10 cellular contexts compared by ENCODE assay signal in genomic region chr1:184483101-184483813, GRCh38.
DNase-seq lines count a peak whose midpoint lies in the region; ATAC-seq and TF ChIP-seq lines count a peak whose summit lies in the region.
"Had no signal": no experiment of that assay in that cellular context is flagged by ENCODE, and none has a peak within 500 bp of the region (broad histone marks: within the 10 kb centered on the region; RNA-seq: fewer than 3 reads in every experiment).

No MANE protein-coding gene starts in this region.

- no peaks in the 10 kb centered on the region for H3K27me3 ChIP-seq in IMR-90 (ENCODE audit: control insufficient read depth, insufficient read depth, low read length)
- no peaks in the 10 kb centered on the region for H3K27me3 ChIP-seq in iPS-20b (ENCODE audit: insufficient read depth, low read length)
- H3K27me3 ChIP-seq in suprapubic skin = no peaks in the 10 kb centered on the region

- CTCF ChIA-PET in IMR-90 (lab: Yijun Ruan, JAX) = interaction anchor here (0.6 to 1.5 kb wide), 2 partner anchors 108 to 181 kb away, joined by 3 to 4 read pairs; no protein-coding TSS in a partner anchor

- WGBS in IMR-90 (ENCODE audit: extremely low coverage in 2 of 2, insufficient read length in 1 of 2), 2 experiments = no CpG with 5 or more reads among the region's 3 CpGs
- WGBS in suprapubic skin = 49% methylated on average over 3 of the region's 3 CpGs

- dilution Hi-C loops in IMR-90 (cut with HindIII; ENCODE audit: low sequenced_read_pairs, unreplicated experiment) = no loop called here

- no TSS peak for BruUV-seq in IMR-90 (replicated peaks; lab: Mats Ljungman, UMichigan)

- DNase-seq in IMR-90 = peak; percentile 83
- peak; percentile 81 for DNase-seq in amniotic epithelial cell (ENCODE audit: low read depth)
- DNase-seq in suprapubic skin (ENCODE audit: low spot score in 2 of 2) = no peak
- no peak for DNase-seq in activated effector memory CD4-positive, alpha-beta T cell treated with Interleukin-2 at 50 U/mL for 16 hours
- no peak for DNase-seq in activated T-cell treated with anti-CD3 and anti-CD28 coated beads, Interleukin-2, amount 50 U/mL, for 48 hours
- no peak for DNase-seq in GOT3 (lab: John Stamatoyannopoulos, UW)
- no peak for DNase-seq in middle frontal gyrus (ENCODE audit: extremely low spot score, low spot score)
- DNase-seq: activated CD8-positive, alpha-beta memory T cell treated with anti-CD3 and anti-CD28 coated beads, Interleukin-2, amount 50 U/mL, for 48 hours; NCI-H69 had no signal

- H4K20me1 ChIP-seq in IMR-90 (ENCODE audit: insufficient read depth, low read length) = 0 out of 2 replicates have a peak, but pooled peaks cover 3% of the 10 kb centered on the region

- in situ Hi-C loops in IMR-90 (cut with MboI; ENCODE audit: low sequenced_read_pairs) = no loop called here

- TF ChIP-seq RAD21 in IMR-90 (IDR thresholded peaks at IDR 0.05; ENCODE audit: low read length) = no peak

- H2BK20ac ChIP-seq in IMR-90 (ENCODE audit: low read depth, low read length) = no peak overlapping the region

- H3K4me1 ChIP-seq in IMR-90 (ENCODE audit: control insufficient read depth, insufficient read depth, low read length) (peaks cover 18% of the 10 kb centered on the region), iPS-20b (ENCODE audit: insufficient read depth, low read length) (peaks cover 44% of the 10 kb centered on the region), suprapubic skin (peaks cover 59% of the 10 kb centered on the region)

- H3K9me1 ChIP-seq in IMR-90 (ENCODE audit: insufficient read depth, low read length) = peaks cover 9% of the 10 kb centered on the region

- H3K79me1 ChIP-seq in IMR-90 (ENCODE audit: low read depth in 1 of 2, low read length in 2 of 2) = peaks cover 5 to 25% of the 10 kb centered on the region in 2 experiments; a peak in 2 of 4 replicates

- no peak overlapping the region for H2AK9ac ChIP-seq in IMR-90 (replicated peaks; ENCODE audit: low read depth, low read length, poor library complexity)

- no peaks in the 10 kb centered on the region for H3K9me3 ChIP-seq in IMR-90 (ENCODE audit: control insufficient read depth, insufficient read depth, low read length)
- H3K9me3 ChIP-seq in iPS-20b (ENCODE audit: insufficient read depth, low read depth, low read length) = no peaks in the 10 kb centered on the region
- H3K9me3 ChIP-seq in suprapubic skin = no peaks in the 10 kb centered on the region

- no peak overlapping the region for H3K4ac ChIP-seq in IMR-90 (ENCODE audit: low read depth, low read length)

- H3K36me3 ChIP-seq in IMR-90 (ENCODE audit: control insufficient read depth, insufficient read depth, low read length) = no peaks in the 10 kb centered on the region
- H3K36me3 ChIP-seq in iPS-20b (ENCODE audit: insufficient read depth, low read depth, low read length) = peaks cover 8% of the 10 kb centered on the region; the same call in 1 of the 2 replicates
- H3K36me3 ChIP-seq in suprapubic skin = peaks cover 13% of the 10 kb centered on the region

- no peak overlapping the region for H3K56ac ChIP-seq in IMR-90 (ENCODE audit: extremely low read depth, insufficient read depth, low read length)

- no peak for ATAC-seq in IMR-90 (ENCODE audit: low read depth)

- TF ChIP-seq CTCF in IMR-90 (conservative IDR thresholded peaks at IDR 0.05; ENCODE audit: low read depth, low read length) (no peak), suprapubic skin (IDR thresholded peaks at IDR 0.05) (no peak)

- H2BK15ac ChIP-seq in IMR-90 (ENCODE audit: low read depth, low read length) = no peak overlapping the region

- no peak overlapping the region for H3K14ac ChIP-seq in IMR-90 (replicated peaks; ENCODE audit: low read depth, low read length)

- H3K9ac ChIP-seq in IMR-90 (ENCODE audit: low read depth, low read length) (no peak overlapping the region), iPS-20b (ENCODE audit: low read depth, low read length) (no peak overlapping the region)

- intact Hi-C loops in IMR-90 (cut with micrococcal nuclease) = no loop called here

- no peak overlapping the region for H2AK5ac ChIP-seq in IMR-90 (ENCODE audit: low read depth, low read length)

- no peak overlapping the region for H4K91ac ChIP-seq in IMR-90 (ENCODE audit: insufficient read depth, low read depth, low read length)

- H2BK5ac ChIP-seq in IMR-90 (ENCODE audit: low read depth, low read length, poor library complexity, severe bottlenecking) = no peak overlapping the region

- 0 out of 2 replicates have a peak overlapping the region, but pooled peaks have one; percentile 46 for H3K23ac ChIP-seq in IMR-90 (ENCODE audit: low read depth, low read length)

- H3K4me3 ChIP-seq in IMR-90 (ENCODE audit: insufficient read depth, low read depth, low read length) = no peak overlapping the region
- no peak overlapping the region for H3K4me3 ChIP-seq in iPS-20b (ENCODE audit: low read length)
- no peak overlapping the region for H3K4me3 ChIP-seq in suprapubic skin

- H3K27ac ChIP-seq in IMR-90 (ENCODE audit: insufficient read depth, low read length) = no peak overlapping the region
- H3K27ac ChIP-seq in iPS-20b (ENCODE audit: low read length) = peak overlapping the region; percentile 26
- peak overlapping the region; percentile 86 for H3K27ac ChIP-seq in suprapubic skin

- POLR2A ChIA-PET in IMR-90 (lab: Charles Lee; ENCODE audit: unreplicated experiment) = no interaction called here

- H2BK120ac ChIP-seq in IMR-90 (ENCODE audit: low read depth, low read length) = no peak overlapping the region

- no peak overlapping the region for H3K18ac ChIP-seq in IMR-90 (ENCODE audit: low read depth, low read length)

- TF ChIP-seq POLR2A in IMR-90 (IDR thresholded peaks at IDR 0.05; ENCODE audit: low read depth, low read length) = no peak
- no peak for TF ChIP-seq POLR2A in suprapubic skin (IDR thresholded peaks at IDR 0.05)

- H4K8ac ChIP-seq in IMR-90 (ENCODE audit: low read depth in 2 of 2, low read length in 2 of 2) = peak overlapping the region in 1 of 2 experiments; percentile 11; a peak in 1 of 4 replicates

- H3K4me2 ChIP-seq in IMR-90 (ENCODE audit: low read depth, low read length) = no peak overlapping the region; the same call in 1 of the 2 replicates

- TF ChIP-seq EP300 in suprapubic skin (IDR thresholded peaks at IDR 0.05) = no peak

- no peak overlapping the region for H2AFZ ChIP-seq in IMR-90 (replicated peaks; ENCODE audit: low read length, poor library complexity)

- no peak overlapping the region for H4K5ac ChIP-seq in IMR-90 (ENCODE audit: low read depth, low read length)

TF ChIP-seq in IMR-90, 13 proteins besides CTCF, POLR2A, EP300 and RAD21:
- TF ChIP-seq MXI1 (IDR thresholded peaks at IDR 0.05; ENCODE audit: borderline replicate concordance, low read depth, low read length) (no peak), SMC3 (IDR thresholded peaks at IDR 0.05; ENCODE audit: low read depth, low read length) (no peak), MAFK (IDR thresholded peaks at IDR 0.05; ENCODE audit: low read depth, low read length) (no peak), MAZ (IDR thresholded peaks at IDR 0.05; ENCODE audit: borderline replicate concordance, low read depth, low read length) (no peak), FOS (IDR thresholded peaks at IDR 0.05; ENCODE audit: low read depth, low read length) (no peak), BHLHE40 (IDR thresholded peaks at IDR 0.05; ENCODE audit: low read depth, low read length) (no peak), NFE2L2 (IDR thresholded peaks at IDR 0.05; ENCODE audit: low read depth, low read length) (no peak), USF2 (IDR thresholded peaks at IDR 0.05; ENCODE audit: low read depth, low read length) (no peak), RCOR1 (IDR thresholded peaks at IDR 0.05; ENCODE audit: insufficient replicate concordance, low read length) (no peak), CEBPB (IDR thresholded peaks at IDR 0.05; ENCODE audit: low read depth, low read length) (no peak), CHD1 (IDR thresholded peaks at IDR 0.05; ENCODE audit: low read depth, low read length) (no peak), RFX5 (IDR thresholded peaks at IDR 0.05; ENCODE audit: low read depth, low read length) (no peak)

Comparison
In these comparisons a context has a peak if more than half of its experiments do, and no peak if none do; other contexts are left out.
1. DNase-seq: peak in IMR-90 (single experiment) and amniotic epithelial cell (single experiment); none in suprapubic skin (0 of 2), activated effector memory CD4-positive, alpha-beta T cell treated with Interleukin-2 at 50 U/mL for 16 hours (single experiment), activated T-cell treated with anti-CD3 and anti-CD28 coated beads, Interleukin-2, amount 50 U/mL, for 48 hours (0 of 2), GOT3 (single experiment) and middle frontal gyrus (single experiment).